Comparison of ENCODE assay signal across 8 cellular contexts in the genomic region with DNA sequence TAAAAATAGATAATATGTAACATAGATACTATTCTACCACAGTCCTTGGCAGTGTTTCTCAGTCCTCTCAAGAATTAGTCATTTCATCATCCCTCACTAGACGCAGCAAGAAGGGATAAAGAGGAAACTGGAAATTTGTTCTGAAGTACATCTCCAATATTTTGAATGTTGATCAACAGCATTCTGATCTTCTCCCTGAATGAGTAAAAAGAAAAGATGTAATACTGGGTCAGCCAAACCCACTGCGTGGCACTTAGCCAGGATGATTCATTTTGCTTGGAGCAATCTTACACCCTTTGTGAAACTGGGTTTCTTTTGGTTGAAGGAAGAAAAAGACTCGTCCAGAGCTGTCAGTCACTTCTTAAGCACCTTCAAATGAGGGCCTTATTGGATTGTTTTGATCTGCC. TPM values are rescaled to one million over a fixed set of nuclear protein-coding genes. Genes with fewer than 3 reads are reported as not detected.
DNase-seq lines count a peak whose midpoint lies in the region; ATAC-seq and TF ChIP-seq lines count a peak whose summit lies in the region.

No MANE protein-coding gene starts in this region.

- no peaks in the 10 kb centered on the region for H3K27me3 Mint-ChIP-seq in brain

- peak overlapping the region in 4 of 5 experiments; percentile 73 to 92 (median 90) for H3K27ac Mint-ChIP-seq in brain

- H3K4me1 Mint-ChIP-seq in brain, result peaks cover 51% of the 10 kb centered on the region

- ATAC-seq in GM21381 (IDR thresholded peaks at IDR 0.05; ENCODE audit: unreplicated experiment) (peak; percentile 58), lung (ENCODE audit: insufficient read depth, low FRiP score) (peak; percentile 53)

- intact Hi-C loops in stomach (cut with DNase I; ENCODE audit: low total_unique reads), result no loop called here

- H3K27ac ChIP-seq in lung (ENCODE audit: low read depth in 1 of 2, low read length in 1 of 2) (no peak overlapping the region), stomach (peak overlapping the region in 4 of 5 donors; percentile 5 to 46 (median 40))

- no peak overlapping the region for H3K4me3 ChIP-seq in lung
- H3K4me3 ChIP-seq in stomach, result no peak overlapping the region

- no peak for TF ChIP-seq CTCF in AG09319 (IDR thresholded peaks at IDR 0.05; ENCODE audit: low read depth, low read length)
- TF ChIP-seq CTCF in brain (conservative IDR thresholded peaks at IDR 0.05), result no peak
- no peak for TF ChIP-seq CTCF in lung (IDR thresholded peaks at IDR 0.05; ENCODE audit: control extremely low read depth, extremely low read depth)
- TF ChIP-seq CTCF in stomach (IDR thresholded peaks at IDR 0.05), result no peak

- TF ChIP-seq EP300 in stomach (IDR thresholded peaks at IDR 0.05), result no peak

- WGBS in lung, 2 donors, result 24 to 30% methylated on average over 3 of the region's 3 CpGs
- 25 to 57% (median 46%) methylated on average over 3 of the region's 3 CpGs for WGBS in stomach, 5 donors

- no peaks in the 10 kb centered on the region for H3K27me3 ChIP-seq in lung (ENCODE audit: control insufficient read depth, insufficient read depth)
- no peaks in the 10 kb centered on the region for H3K27me3 ChIP-seq in stomach

- H3K36me3 ChIP-seq in lung (ENCODE audit: control insufficient read depth in 2 of 2, insufficient read depth in 2 of 2, low read length in 2 of 2) (peaks cover under 1 to 2% of the 10 kb centered on the region in 2 donors), stomach (peaks cover 0 to 1% (median 0%) of the 10 kb centered on the region in 4 donors)

- no peaks in the 10 kb centered on the region for H3K9me3 ChIP-seq in lung (ENCODE audit: control insufficient read depth in 2 of 2, insufficient read depth in 1 of 2, low read length in 1 of 2)
- H3K9me3 ChIP-seq in stomach, result no peaks in the 10 kb centered on the region

- no peak for TF ChIP-seq POLR2A in stomach (IDR thresholded peaks at IDR 0.05)

- H3K4me3 Mint-ChIP-seq in brain, result peak overlapping the region in 4 of 5 experiments; percentile 2 to 77 (median 30)

- no peaks in the 10 kb centered on the region for H3K9me3 Mint-ChIP-seq in brain

- H3K36me3 Mint-ChIP-seq in brain, result peaks cover 10% of the 10 kb centered on the region

- peak; percentile 74 for DNase-seq in AG09319 (ENCODE audit: extremely low read depth, low read depth)
- DNase-seq in NCI-H446 (lab: John Stamatoyannopoulos, UW), result peak; percentile 80 to 92
- DNase-seq in lung (ENCODE audit: low spot score), result peak; percentile 67
- DNase-seq in stomach, result peak; percentile 64
- DNase-seq in effector CD4-positive, alpha-beta T cell, result no peak
- no peak for DNase-seq in 8988T

- peaks cover 0 to 11% of the 10 kb centered on the region in 2 donors for H3K4me1 ChIP-seq in lung (ENCODE audit: control insufficient read depth in 2 of 2, insufficient read depth in 2 of 2, low read length in 2 of 2)
- H3K4me1 ChIP-seq in stomach, result peaks cover 5 to 31% (median 14%) of the 10 kb centered on the region in 4 donors

RNA-seq across cellular contexts. Expression of a gene that starts 54.1 kb away (rescaled TPM):
- polyA plus RNA-seq in brain (ENCODE audit: insufficient read depth, low read depth, low replicate concordance), result 5.5 TPM
- 10 to 100 TPM; 20.5 to 46.3 TPM for total RNA-seq in lung
- polyA plus RNA-seq in lung, result 1 to 10 TPM; 6.1 to 9.2 TPM
- total RNA-seq in stomach, result 10 to 100 TPM in 3 of 5 donors, 1 to 10 TPM in 2; 5.8 to 34.6 (median 20.7) TPM
- polyA plus RNA-seq in stomach, result 1 to 10 TPM; 3.8 to 6.4 (median 6.2) TPM

RNA-seq across cellular contexts. Expression of a gene that starts 54.2 kb away (rescaled TPM):
- polyA plus RNA-seq in brain (ENCODE audit: insufficient read depth, low read depth, low replicate concordance) (1.0 TPM), lung (1 to 10 TPM; 1.8 to 5.9 TPM), stomach (10 to 100 TPM in 1 of 3 donors, 1 to 10 TPM in 2; 1.7 to 16.5 (median 2.0) TPM)
- total RNA-seq in lung (10 to 100 TPM in 1 of 2 donors, 1 to 10 TPM in 1; 5.4 to 13.6 TPM), stomach (1 to 10 TPM in 4 of 5 donors, under 1 TPM in 1; 0.89 to 5.8 (median 4.5) TPM)

Comparison
In these comparisons a context has a peak if more than half of its experiments do, and no peak if none do; other contexts are left out.
1. DNase-seq: peak in AG09319 (single experiment), NCI-H446 (2 of 2), lung (single experiment) and stomach (single experiment); none in effector CD4-positive, alpha-beta T cell (single experiment) and 8988T (single experiment).
2. H3K27ac ChIP-seq: peak in stomach (4 of 5); none in lung (0 of 2).